8 cellular contexts compared by ENCODE assay signal in the genomic region with DNA sequence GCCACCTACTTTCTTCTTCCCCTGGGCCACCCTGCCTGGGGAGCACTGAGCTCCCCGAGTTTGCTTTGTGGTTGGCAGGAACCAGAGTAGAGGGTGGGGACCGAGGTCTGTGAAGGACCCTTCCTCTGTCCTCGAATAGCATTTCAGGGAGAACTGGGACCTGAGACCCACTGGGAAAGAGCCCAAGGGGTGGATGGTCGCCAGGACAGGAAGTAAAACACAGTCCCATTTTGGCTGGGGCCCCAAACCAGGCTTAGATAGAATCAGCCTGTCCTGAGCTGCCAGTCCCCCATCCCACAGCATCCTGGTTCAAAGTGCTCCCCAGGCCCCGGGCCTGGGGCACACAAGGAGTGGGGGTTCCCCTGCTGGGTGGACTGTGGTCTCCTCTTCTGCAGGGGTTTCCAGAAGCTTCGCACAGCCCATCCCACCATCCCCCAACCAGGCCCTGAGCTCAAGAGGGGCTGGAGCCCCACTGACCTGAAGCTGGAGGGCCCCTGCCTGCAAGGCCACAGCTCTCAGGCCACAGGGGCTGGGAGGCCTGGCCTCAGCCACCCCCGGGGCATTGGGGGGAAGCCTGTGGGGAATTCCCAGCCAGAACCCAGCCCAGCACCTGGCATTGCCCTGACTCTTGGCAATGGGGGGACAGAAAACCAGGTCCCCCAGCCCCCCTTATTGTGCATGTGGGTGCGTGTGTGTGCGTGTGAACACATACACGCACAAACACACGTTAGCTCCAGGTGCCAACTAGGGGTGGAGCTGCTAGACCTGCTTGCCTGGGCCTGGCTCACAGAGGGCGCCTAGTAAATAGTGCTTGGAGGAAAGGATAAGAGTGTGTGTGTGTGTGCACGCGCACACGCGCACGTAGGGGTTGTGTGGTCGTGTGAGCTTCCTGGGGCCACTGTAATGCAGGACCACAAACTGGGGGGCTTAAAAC. TPM values are rescaled to one million over a fixed set of nuclear protein-coding genes. Genes with fewer than 3 reads are reported as not detected.
DNase-seq lines count a peak whose midpoint lies in the region; ATAC-seq and TF ChIP-seq lines count a peak whose summit lies in the region.

No MANE protein-coding gene starts in this region.

- peak overlapping the region; percentile 85 to 98 for H3K18ac ChIP-seq in mesenchymal stem cell (ENCODE audit: low read depth in 1 of 2, low read length in 2 of 2)

- peak overlapping the region; percentile 2 to 34 for H3K23ac ChIP-seq in mesenchymal stem cell (ENCODE audit: low read length in 2 of 2)

- H2BK15ac ChIP-seq in mesenchymal stem cell (ENCODE audit: low read depth, poor library complexity, severe bottlenecking): peak overlapping the region; percentile 8

- peak overlapping the region; percentile 83 for H2BK120ac ChIP-seq in mesenchymal stem cell (ENCODE audit: low read depth, low read length)

- peak overlapping the region; percentile 93 for H3K27ac ChIP-seq in angular gyrus (ENCODE audit: low read depth, low read length)
- H3K27ac ChIP-seq in mesenchymal stem cell (ENCODE audit: low read length, poor library complexity, severe bottlenecking): no peak overlapping the region
- peak overlapping the region; percentile 95 to 100 (median 97) for H3K27ac ChIP-seq in upper lobe of left lung

- DNase-seq in NAMALWA (ENCODE audit: low spot score) (peak; percentile 77), mesenchymal stem cell (no peak), upper lobe of left lung (peak in 1 of 2 donors; percentile 41), AG08395 (ENCODE audit: low spot score) (no peak), HPDE6-E6E7 (ENCODE audit: extremely low spot score) (no peak)

- H4K91ac ChIP-seq in mesenchymal stem cell (ENCODE audit: low read length): peak overlapping the region; percentile 95

- H3K4ac ChIP-seq in mesenchymal stem cell (ENCODE audit: low read depth in 1 of 2, low read length in 2 of 2): peak overlapping the region; percentile 75 to 92

- peak overlapping the region; percentile 59 to 91 for H2BK12ac ChIP-seq in mesenchymal stem cell (ENCODE audit: low read length in 2 of 2)

- H4K8ac ChIP-seq in mesenchymal stem cell (ENCODE audit: low read length): peak overlapping the region; percentile 97

- H3K9ac ChIP-seq in mesenchymal stem cell (ENCODE audit: low read length): peak overlapping the region; percentile 84

- H3K79me1 ChIP-seq in mesenchymal stem cell (replicated peaks; ENCODE audit: low read length, poor library complexity, severe bottlenecking): peaks cover 6% of the 10 kb centered on the region

- no peak overlapping the region for H2BK5ac ChIP-seq in mesenchymal stem cell (ENCODE audit: low read depth, low read length, poor library complexity, severe bottlenecking)

- H2AK5ac ChIP-seq in mesenchymal stem cell (ENCODE audit: low read length, severe bottlenecking): peak overlapping the region; percentile 33

- TF ChIP-seq EP300 in upper lobe of left lung (IDR thresholded peaks at IDR 0.05): no peak

- peak overlapping the region; percentile 46 for H2AFZ ChIP-seq in mesenchymal stem cell (ENCODE audit: low read depth, low read length)

- no peak overlapping the region for H3K14ac ChIP-seq in mesenchymal stem cell (ENCODE audit: low read length in 2 of 2)

- TF ChIP-seq CTCF in upper lobe of left lung (IDR thresholded peaks at IDR 0.05): no peak

- H3K27me3 ChIP-seq in mesenchymal stem cell (ENCODE audit: control insufficient read depth in 1 of 2, insufficient read depth in 1 of 2, low read length in 2 of 2): no peaks in the 10 kb centered on the region
- no peaks in the 10 kb centered on the region for H3K27me3 ChIP-seq in upper lobe of left lung

- no peak overlapping the region for H3K4me2 ChIP-seq in mesenchymal stem cell (ENCODE audit: low read length, poor library complexity, severe bottlenecking)

- H3K9me3 ChIP-seq in mesenchymal stem cell (ENCODE audit: control insufficient read depth, low read length) (no peaks in the 10 kb centered on the region), upper lobe of left lung (no peaks in the 10 kb centered on the region)

- no peak for TF ChIP-seq POLR2A in upper lobe of left lung (IDR thresholded peaks at IDR 0.05)

- no peak for ATAC-seq in upper lobe of left lung (ENCODE audit: low FRiP score in 2 of 2)
- ATAC-seq in HG03460 (IDR thresholded peaks at IDR 0.05; ENCODE audit: unreplicated experiment): no peak

- WGBS in mesenchymal stem cell: 88% methylated on average over 18 of the region's 18 CpGs
- WGBS in upper lobe of left lung, 2 donors: 36 to 43% methylated on average over 14 to 16 of the region's 18 CpGs

- H3K36me3 ChIP-seq in mesenchymal stem cell (ENCODE audit: control insufficient read depth in 1 of 2, insufficient read depth in 2 of 2, low read depth in 1 of 2, low read length in 2 of 2): peaks cover 8 to 24% of the 10 kb centered on the region in 2 experiments
- peaks cover 0 to 25% (median 11%) of the 10 kb centered on the region in 4 donors for H3K36me3 ChIP-seq in upper lobe of left lung

- H3K4me1 ChIP-seq in mesenchymal stem cell (ENCODE audit: control insufficient read depth, insufficient read depth, low read depth, low read length) (peaks cover 54% of the 10 kb centered on the region), upper lobe of left lung (peaks cover 74 to 81% (median 78%) of the 10 kb centered on the region in 4 donors)

- H3K4me3 ChIP-seq in GM08714 (ENCODE audit: low read length): peak overlapping the region; percentile 32; the same call in 1 of the 2 replicates
- H3K4me3 ChIP-seq in mesenchymal stem cell (ENCODE audit: insufficient read depth in 1 of 2, low read depth in 1 of 2, low read length in 2 of 2): peak overlapping the region; percentile 42 to 73
- H3K4me3 ChIP-seq in upper lobe of left lung: peak overlapping the region in 2 of 4 donors; percentile 99 to 100

RNA-seq across cellular contexts. Expression of a gene that starts 1.0 kb away (rescaled TPM):
- 126 TPM for polyA plus RNA-seq in mesenchymal stem cell (2013, experiment 1 of 2)
- polyA plus RNA-seq in mesenchymal stem cell (2013, experiment 2 of 2): 128 TPM
- total RNA-seq in upper lobe of left lung: 100 to 1,000 TPM; 200 to 397 (median 264) TPM

RNA-seq across cellular contexts. Expression of a gene that starts 36.5 kb away (rescaled TPM):
- 60.4 TPM for polyA plus RNA-seq in mesenchymal stem cell (2013, experiment 1 of 2)
- 58.7 TPM for polyA plus RNA-seq in mesenchymal stem cell (2013, experiment 2 of 2)
- 10 to 100 TPM; 49.0 to 87.3 (median 69.8) TPM for total RNA-seq in upper lobe of left lung

RNA-seq across cellular contexts. Expression of a gene that starts 44.1 kb away (rescaled TPM):
- 48.9 TPM for polyA plus RNA-seq in mesenchymal stem cell (2013, experiment 1 of 2)
- 47.9 TPM for polyA plus RNA-seq in mesenchymal stem cell (2013, experiment 2 of 2)
- total RNA-seq in upper lobe of left lung: 100 to 1,000 TPM in 1 of 6 donors, 10 to 100 TPM in 5; 35.4 to 107 (median 60.7) TPM

RNA-seq across cellular contexts. Expression of a gene that starts 44.7 kb away (rescaled TPM):
- polyA plus RNA-seq in mesenchymal stem cell (2013, experiment 1 of 2): 2.2 TPM
- 2.1 TPM for polyA plus RNA-seq in mesenchymal stem cell (2013, experiment 2 of 2)
- total RNA-seq in upper lobe of left lung: 10 to 100 TPM in 2 of 6 donors, 1 to 10 TPM in 3, under 1 TPM in 1; 0.59 to 61.8 (median 6.4) TPM
